In the genomic region with DNA sequence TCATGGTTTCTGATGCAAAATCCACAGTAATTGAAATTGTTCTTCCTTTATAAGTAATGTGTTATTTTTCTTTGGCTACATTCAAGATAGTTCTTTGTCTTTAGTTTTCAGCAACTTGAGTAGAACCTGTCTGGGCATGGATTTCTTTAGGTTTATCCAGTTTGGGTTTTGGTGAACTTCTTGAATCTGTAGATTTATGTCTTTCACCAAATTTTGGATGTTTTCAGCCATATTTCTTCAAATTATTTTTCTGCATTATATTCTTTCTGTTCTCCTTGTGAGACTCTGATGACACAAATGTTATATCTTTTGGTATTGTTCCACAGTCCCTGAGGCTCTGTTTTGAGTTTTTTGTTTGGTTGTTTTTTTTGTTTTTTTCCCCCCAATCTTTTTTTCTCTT, we compare ENCODE assay signal across 4 cellular contexts.
"Had no signal": no experiment of that assay in that cellular context is flagged by ENCODE, and none has a peak within 500 bp of the region (broad histone marks: within the 10 kb centered on the region; RNA-seq: fewer than 3 reads in every experiment).

No MANE protein-coding gene starts in this region.

- H3K4me1 ChIP-seq: HAP-1 had no signal

- H3K4me3 ChIP-seq: GM23248, GM23338, HAP-1 had no signal

- H3K9me3 ChIP-seq: HAP-1 had no signal

- ATAC-seq: GM23338, HCT116 had no signal

- H3K27ac ChIP-seq: GM23248 had no signal

- H3K36me3 ChIP-seq: HAP-1 had no signal
